In the genomic region with DNA sequence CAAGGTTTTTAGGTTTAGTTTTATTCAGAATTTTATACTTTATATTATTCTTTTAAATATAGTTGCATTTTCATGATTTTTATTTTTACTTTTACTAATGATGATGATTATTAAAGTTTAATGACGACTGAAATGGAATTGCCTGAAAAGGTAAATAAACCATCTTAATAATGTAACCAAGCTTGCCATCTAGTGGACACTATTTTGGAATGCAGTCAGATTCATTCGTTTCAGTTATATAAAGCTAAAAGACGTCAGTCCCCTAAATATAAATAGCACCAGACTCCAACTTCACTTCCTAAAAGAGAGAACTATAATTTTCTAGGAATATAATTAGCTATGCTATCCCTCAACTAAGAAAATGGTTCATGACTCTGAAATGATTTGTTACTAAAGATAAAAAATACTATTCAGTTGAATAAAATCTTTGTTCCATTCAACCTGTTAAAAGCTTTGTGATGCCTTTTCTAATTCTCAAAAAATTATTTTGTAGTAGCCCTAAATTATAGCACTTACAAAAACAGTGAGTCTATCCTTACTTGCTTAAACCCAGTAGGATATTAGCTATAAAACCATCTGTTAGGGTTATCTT, we compare ENCODE assay signal across 2 cellular contexts.
TF ChIP-seq lines count a peak whose summit lies in the region.

No MANE protein-coding gene starts in this region.

TF ChIP-seq in HCT116, 20 proteins besides CTCF, POLR2A, EP300 and RAD21:
- no peak for TF ChIP-seq ZFX (IDR thresholded peaks at IDR 0.05)
- TF ChIP-seq CEBPB (IDR thresholded peaks at IDR 0.05; ENCODE audit: low read depth) = no peak
- TF ChIP-seq ZNF274 (IDR thresholded peaks at IDR 0.05; ENCODE audit: low read depth, low read length) = no peak
- no peak for TF ChIP-seq SIN3A (IDR thresholded peaks at IDR 0.05; ENCODE audit: low read depth)
- TF ChIP-seq, protein P1, sequence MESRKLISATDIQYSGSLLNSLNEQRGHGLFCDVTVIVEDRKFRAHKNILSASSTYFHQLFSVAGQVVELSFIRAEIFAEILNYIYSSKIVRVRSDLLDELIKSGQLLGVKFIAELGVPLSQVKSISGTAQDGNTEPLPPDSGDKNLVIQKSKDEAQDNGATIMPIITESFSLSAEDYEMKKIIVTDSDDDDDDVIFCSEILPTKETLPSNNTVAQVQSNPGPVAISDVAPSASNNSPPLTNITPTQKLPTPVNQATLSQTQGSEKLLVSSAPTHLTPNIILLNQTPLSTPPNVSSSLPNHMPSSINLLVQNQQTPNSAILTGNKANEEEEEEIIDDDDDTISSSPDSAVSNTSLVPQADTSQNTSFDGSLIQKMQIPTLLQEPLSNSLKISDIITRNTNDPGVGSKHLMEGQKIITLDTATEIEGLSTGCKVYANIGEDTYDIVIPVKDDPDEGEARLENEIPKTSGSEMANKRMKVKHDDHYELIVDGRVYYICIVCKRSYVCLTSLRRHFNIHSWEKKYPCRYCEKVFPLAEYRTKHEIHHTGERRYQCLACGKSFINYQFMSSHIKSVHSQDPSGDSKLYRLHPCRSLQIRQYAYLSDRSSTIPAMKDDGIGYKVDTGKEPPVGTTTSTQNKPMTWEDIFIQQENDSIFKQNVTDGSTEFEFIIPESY (IDR thresholded peaks at IDR 0.05; ENCODE audit: extremely low read depth, insufficient replicate concordance, low read length) = no peak
- TF ChIP-seq SP1 (IDR thresholded peaks at IDR 0.05; ENCODE audit: low read depth) = no peak
- no peak for TF ChIP-seq YY1 (IDR thresholded peaks at IDR 0.05; ENCODE audit: extremely low read depth, insufficient replicate concordance, low read depth, low read length)
- TF ChIP-seq TCF7L2 (IDR thresholded peaks at IDR 0.05; ENCODE audit: borderline replicate concordance, extremely low read depth, insufficient read depth, insufficient read length) = no peak
- TF ChIP-seq, protein P2, sequence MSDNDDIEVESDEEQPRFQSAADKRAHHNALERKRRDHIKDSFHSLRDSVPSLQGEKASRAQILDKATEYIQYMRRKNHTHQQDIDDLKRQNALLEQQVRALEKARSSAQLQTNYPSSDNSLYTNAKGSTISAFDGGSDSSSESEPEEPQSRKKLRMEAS (IDR thresholded peaks at IDR 0.05) = no peak
- TF ChIP-seq EZH2 (IDR thresholded peaks at IDR 0.05) = no peak
- no peak for TF ChIP-seq EZH2phosphoT487 (IDR thresholded peaks at IDR 0.05; ENCODE audit: borderline replicate concordance)
- no peak for TF ChIP-seq CBX3 (IDR thresholded peaks at IDR 0.05; ENCODE audit: low read depth)
- TF ChIP-seq EGR1 (IDR thresholded peaks at IDR 0.05; ENCODE audit: low read depth) = no peak
- TF ChIP-seq POLR2AphosphoS5 (IDR thresholded peaks at IDR 0.05; ENCODE audit: low read depth, low read length) = no peak
- no peak for TF ChIP-seq REST (IDR thresholded peaks at IDR 0.05; ENCODE audit: low read depth)
- TF ChIP-seq JUND (IDR thresholded peaks at IDR 0.05) = no peak
- no peak for TF ChIP-seq SRF (IDR thresholded peaks at IDR 0.05; ENCODE audit: low read depth)

TF ChIP-seq in H1, 55 proteins besides CTCF, POLR2A, EP300 and RAD21:
- TF ChIP-seq POU5F1 (IDR thresholded peaks at IDR 0.05; ENCODE audit: low read depth, low read length) (no peak), SUZ12 (IDR thresholded peaks at IDR 0.05; ENCODE audit: low read length) (no peak), BACH1 (IDR thresholded peaks at IDR 0.05; ENCODE audit: low read length) (no peak), EZH2 (IDR thresholded peaks at IDR 0.05; ENCODE audit: low read depth, low read length, severe bottlenecking) (no peak), CBX8 (IDR thresholded peaks at IDR 0.05; ENCODE audit: borderline replicate concordance, low read depth, low read length) (no peak), ASH2L (IDR thresholded peaks at IDR 0.05; ENCODE audit: low read length) (no peak), RNF2 (IDR thresholded peaks at IDR 0.05; ENCODE audit: borderline replicate concordance, low read depth, low read length, missing control alignments, poor library complexity, severe bottlenecking) (no peak), JUN (IDR thresholded peaks at IDR 0.05; ENCODE audit: low read depth, low read length) (no peak), SP2 (IDR thresholded peaks at IDR 0.05; ENCODE audit: low read length) (no peak), SIRT6 (IDR thresholded peaks at IDR 0.05; ENCODE audit: low read length) (no peak), RBBP5 (IDR thresholded peaks at IDR 0.05; ENCODE audit: borderline replicate concordance, low read depth, low read length) (no peak), SIX5 (IDR thresholded peaks at IDR 0.05; ENCODE audit: low read depth, low read length) (no peak), RXRA (IDR thresholded peaks at IDR 0.05; ENCODE audit: insufficient read depth, low read depth, low read length) (no peak)
- TF ChIP-seq, protein P3, sequence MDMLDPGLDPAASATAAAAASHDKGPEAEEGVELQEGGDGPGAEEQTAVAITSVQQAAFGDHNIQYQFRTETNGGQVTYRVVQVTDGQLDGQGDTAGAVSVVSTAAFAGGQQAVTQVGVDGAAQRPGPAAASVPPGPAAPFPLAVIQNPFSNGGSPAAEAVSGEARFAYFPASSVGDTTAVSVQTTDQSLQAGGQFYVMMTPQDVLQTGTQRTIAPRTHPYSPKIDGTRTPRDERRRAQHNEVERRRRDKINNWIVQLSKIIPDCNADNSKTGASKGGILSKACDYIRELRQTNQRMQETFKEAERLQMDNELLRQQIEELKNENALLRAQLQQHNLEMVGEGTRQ (IDR thresholded peaks at IDR 0.05; ENCODE audit: low read length) = no peak
